ENCODE assay signal across 1 cellular context in genomic region chr2:152539424-152539823, GRCh38.
TF ChIP-seq lines count a peak whose summit lies in the region.

No MANE protein-coding gene starts in this region.

TF ChIP-seq in HepG2, 621 proteins besides CTCF, POLR2A, EP300 and RAD21 (continued from another document):
- TF ChIP-seq ATF6 (CRISPR knock-in tag; conservative IDR thresholded peaks at IDR 0.05) (no peak), ZFAT (CRISPR knock-in tag; conservative IDR thresholded peaks at IDR 0.05) (no peak), IKZF1 (IDR thresholded peaks at IDR 0.05) (no peak), MYC (CRISPR knock-in tag; IDR thresholded peaks at IDR 0.05; ENCODE audit: borderline replicate concordance) (no peak), ZBTB39 (CRISPR knock-in tag; IDR thresholded peaks at IDR 0.05) (no peak), CHD2 (IDR thresholded peaks at IDR 0.05; ENCODE audit: low read depth, low read length) (no peak), ZBTB1 (CRISPR knock-in tag; IDR thresholded peaks at IDR 0.05; ENCODE audit: borderline replicate concordance) (no peak), ZNF331 (CRISPR knock-in tag; IDR thresholded peaks at IDR 0.05) (no peak), ZNF20 (CRISPR knock-in tag; IDR thresholded peaks at IDR 0.05) (no peak), MAFF (IDR thresholded peaks at IDR 0.05; ENCODE audit: low read depth, low read length) (peak; percentile 76), ZNF580 (CRISPR knock-in tag; IDR thresholded peaks at IDR 0.05; ENCODE audit: borderline replicate concordance, low read depth) (no peak), MZF1 (CRISPR knock-in tag; IDR thresholded peaks at IDR 0.05; ENCODE audit: borderline replicate concordance) (no peak), RNF219 (CRISPR knock-in tag; IDR thresholded peaks at IDR 0.05) (no peak)
